ENCODE assay signal across 27 cellular contexts in genomic region chr2:178275600-178275999, GRCh38.
DNase-seq lines count a peak whose midpoint lies in the region; ATAC-seq and TF ChIP-seq lines count a peak whose summit lies in the region.
"Had no signal": no experiment of that assay in that cellular context is flagged by ENCODE, and none has a peak within 500 bp of the region (broad histone marks: within the 10 kb centered on the region; RNA-seq: fewer than 3 reads in every experiment).

No MANE protein-coding gene starts in this region.

- DNase-seq in Kasumi-1 (lab: John Stamatoyannopoulos, UW) (peak; percentile 92 to 94), OCI-M1 (lab: John Stamatoyannopoulos, UW) (peak; percentile 87), gastrocnemius medialis (no peak), omental fat pad (ENCODE audit: low spot score) (no peak), DMS153 (lab: John Stamatoyannopoulos, UW) (no peak)
- no peak for DNase-seq in activated effector memory CD4-positive, alpha-beta T cell treated with Interleukin-2 at 50 U/mL for 16 hours
- DNase-seq: activated CD8-positive, alpha-beta memory T cell treated with anti-CD3 and anti-CD28 coated beads, Interleukin-2, amount 10 ng/mL, durations not matched to agents 7 days and 5 days; activated naive CD4-positive, alpha-beta T cell treated with Interleukin-2 at 50 U/mL for 16 hours; activated T-cell treated with anti-CD3 and anti-CD28 coated beads, Interleukin-2, amount 50 U/mL, for 72 hours; cerebellar nuclear complex; EL; left ventricle myocardium inferior; naive B cell; NCI-H1048; NCI-H187; NCI-H524 treated with DMSO at 0.1 percent for 48 hours; NK-92 treated with Interleukin-12 subunit alpha and Interleukin-12 subunit beta, amount 100 ng/mL, for 24 hours; occipital lobe; T-helper 17 cell had no signal

- no peaks in the 10 kb centered on the region for H3K9me3 Mint-ChIP-seq in dendritic cell treated with granulocyte-macrophage colony-stimulating factor and Interleukin-4, amounts not matched to agents 40 ng/mL and 50 ng/mL, for 4 days
- H3K9me3 Mint-ChIP-seq: activated T-cell treated with anti-CD3 and anti-CD28 coated beads, Interleukin-2, amount 50 U/mL, for 72 hours; brain; CD14-positive monocyte; naive B cell; stimulated activated naive CD8-positive, alpha-beta T cell treated with anti-CD3 and anti-CD28 coated beads, Interleukin-15, Interleukin-2, amounts not matched to agents 100 ng/mL and 50 ng/mL, for 24 hours had no signal

- no peaks in the 10 kb centered on the region for H3K36me3 Mint-ChIP-seq in dendritic cell treated with granulocyte-macrophage colony-stimulating factor and Interleukin-4, amounts not matched to agents 40 ng/mL and 50 ng/mL, for 4 days (ENCODE audit: low read depth)
- H3K36me3 Mint-ChIP-seq: activated CD8-positive, alpha-beta memory T cell treated with anti-CD3 and anti-CD28 coated beads, Interleukin-2, amount 10 ng/mL, durations not matched to agents 7 days and 5 days; brain; CD14-positive monocyte; naive B cell had no signal

- in situ Hi-C loops in gastrocnemius medialis (cut with MboI; ENCODE audit: low sequenced_read_pairs in 4 of 4) = loop anchor here in 2 of 4 donors (10.0 to 25.0 kb wide), 2 partner anchors 138 to 141 kb away; no protein-coding TSS in a partner anchor

- ATAC-seq in gastrocnemius medialis (no peak), omental fat pad (ENCODE audit: low FRiP score) (no peak), GM18517 (IDR thresholded peaks at IDR 0.05; ENCODE audit: unreplicated experiment) (no peak)
- ATAC-seq: activated CD8-positive, alpha-beta memory T cell treated with anti-CD3 and anti-CD28 coated beads, Interleukin-2, amount 10 ng/mL, durations not matched to agents 7 days and 5 days; activated T-cell treated with anti-CD3 and anti-CD28 coated beads, Interleukin-2, amount 50 U/mL, for 72 hours; T-helper 17 cell had no signal

- no peaks in the 10 kb centered on the region for H3K36me3 ChIP-seq in gastrocnemius medialis
- H3K36me3 ChIP-seq: left ventricle myocardium inferior, SJSA1 had no signal

- no peak for TF ChIP-seq CTCF in gastrocnemius medialis (IDR thresholded peaks at IDR 0.05 in 4 of 5, conservative IDR thresholded peaks at IDR 0.05 in 1 of 5)
- no peak for TF ChIP-seq CTCF in omental fat pad (IDR thresholded peaks at IDR 0.05)

- TF ChIP-seq POLR2A in gastrocnemius medialis (IDR thresholded peaks at IDR 0.05) = no peak

- peaks cover 65 to 70% of the 10 kb centered on the region in 2 donors for H3K4me1 ChIP-seq in gastrocnemius medialis
- H3K4me1 ChIP-seq: SJSA1 had no signal

- no peaks in the 10 kb centered on the region for H3K27me3 ChIP-seq in gastrocnemius medialis
- H3K27me3 ChIP-seq: SJSA1 had no signal

- no peaks in the 10 kb centered on the region for H3K9me3 ChIP-seq in gastrocnemius medialis
- H3K9me3 ChIP-seq: left ventricle myocardium inferior, SJSA1 had no signal

- no peak overlapping the region for H3K4me3 Mint-ChIP-seq in dendritic cell treated with granulocyte-macrophage colony-stimulating factor and Interleukin-4, amounts not matched to agents 40 ng/mL and 50 ng/mL, for 4 days
- H3K4me3 Mint-ChIP-seq: activated CD8-positive, alpha-beta memory T cell treated with anti-CD3 and anti-CD28 coated beads, Interleukin-2, amount 10 ng/mL, durations not matched to agents 7 days and 5 days; activated T-cell treated with anti-CD3 and anti-CD28 coated beads, Interleukin-2, amount 50 U/mL, for 72 hours; brain; naive B cell; stimulated activated naive CD8-positive, alpha-beta T cell treated with anti-CD3 and anti-CD28 coated beads, Interleukin-15, Interleukin-2, amounts not matched to agents 100 ng/mL and 50 ng/mL, for 24 hours; T-helper 17 cell had no signal

- H3K27ac ChIP-seq in gastrocnemius medialis = peak overlapping the region; percentile 15 to 86 (median 56)
- H3K27ac ChIP-seq: KMS-11, left ventricle myocardium inferior, SJSA1, skin epidermis had no signal

- H3K27ac Mint-ChIP-seq in dendritic cell treated with granulocyte-macrophage colony-stimulating factor and Interleukin-4, amounts not matched to agents 40 ng/mL and 50 ng/mL, for 4 days = peak overlapping the region; percentile 39
- H3K27ac Mint-ChIP-seq: activated CD8-positive, alpha-beta memory T cell treated with anti-CD3 and anti-CD28 coated beads, Interleukin-2, amount 10 ng/mL, durations not matched to agents 7 days and 5 days; activated T-cell treated with anti-CD3 and anti-CD28 coated beads, Interleukin-2, amount 50 U/mL, for 72 hours; brain; stimulated activated naive CD8-positive, alpha-beta T cell treated with anti-CD3 and anti-CD28 coated beads, Interleukin-15, Interleukin-2, amounts not matched to agents 100 ng/mL and 50 ng/mL, for 24 hours; T-helper 17 cell had no signal

- intact Hi-C loops in dendritic cell treated with granulocyte-macrophage colony-stimulating factor and Interleukin-4, amounts not matched to agents 40 ng/mL and 50 ng/mL, for 4 days (cut with micrococcal nuclease) = loop anchor here (5.0 kb wide), 1 partner anchor 83 kb away; the partner anchor contains the start of gene OSBPL6
- intact Hi-C loops in gastrocnemius medialis (cut with DNase I; ENCODE audit: low total_unique reads) = loop anchor here (5.0 kb wide), 1 partner anchor 163 kb away; the partner anchor contains the start of gene RBM45

- H3K4me1 Mint-ChIP-seq in dendritic cell treated with granulocyte-macrophage colony-stimulating factor and Interleukin-4, amounts not matched to agents 40 ng/mL and 50 ng/mL, for 4 days (ENCODE audit: low read depth) = peaks cover 16% of the 10 kb centered on the region
- H3K4me1 Mint-ChIP-seq: activated CD8-positive, alpha-beta memory T cell treated with anti-CD3 and anti-CD28 coated beads, Interleukin-2, amount 10 ng/mL, durations not matched to agents 7 days and 5 days; naive B cell; T-helper 17 cell had no signal

- peaks cover 1% of the 10 kb centered on the region for H3K27me3 Mint-ChIP-seq in dendritic cell treated with granulocyte-macrophage colony-stimulating factor and Interleukin-4, amounts not matched to agents 40 ng/mL and 50 ng/mL, for 4 days

- no peak overlapping the region for H3K4me3 ChIP-seq in gastrocnemius medialis
- H3K4me3 ChIP-seq: left ventricle myocardium inferior, SJSA1, skin epidermis had no signal

Comparison
In these comparisons a context has a peak if more than half of its experiments do, and no peak if none do; other contexts are left out.
1. DNase-seq: peak in Kasumi-1 (2 of 2) and OCI-M1 (single experiment); none in gastrocnemius medialis (0 of 2), omental fat pad (single experiment), activated effector memory CD4-positive, alpha-beta T cell treated with Interleukin-2 at 50 U/mL for 16 hours (single experiment) and DMS153 (single experiment).